8 cellular contexts compared by ENCODE assay signal in the genomic region with DNA sequence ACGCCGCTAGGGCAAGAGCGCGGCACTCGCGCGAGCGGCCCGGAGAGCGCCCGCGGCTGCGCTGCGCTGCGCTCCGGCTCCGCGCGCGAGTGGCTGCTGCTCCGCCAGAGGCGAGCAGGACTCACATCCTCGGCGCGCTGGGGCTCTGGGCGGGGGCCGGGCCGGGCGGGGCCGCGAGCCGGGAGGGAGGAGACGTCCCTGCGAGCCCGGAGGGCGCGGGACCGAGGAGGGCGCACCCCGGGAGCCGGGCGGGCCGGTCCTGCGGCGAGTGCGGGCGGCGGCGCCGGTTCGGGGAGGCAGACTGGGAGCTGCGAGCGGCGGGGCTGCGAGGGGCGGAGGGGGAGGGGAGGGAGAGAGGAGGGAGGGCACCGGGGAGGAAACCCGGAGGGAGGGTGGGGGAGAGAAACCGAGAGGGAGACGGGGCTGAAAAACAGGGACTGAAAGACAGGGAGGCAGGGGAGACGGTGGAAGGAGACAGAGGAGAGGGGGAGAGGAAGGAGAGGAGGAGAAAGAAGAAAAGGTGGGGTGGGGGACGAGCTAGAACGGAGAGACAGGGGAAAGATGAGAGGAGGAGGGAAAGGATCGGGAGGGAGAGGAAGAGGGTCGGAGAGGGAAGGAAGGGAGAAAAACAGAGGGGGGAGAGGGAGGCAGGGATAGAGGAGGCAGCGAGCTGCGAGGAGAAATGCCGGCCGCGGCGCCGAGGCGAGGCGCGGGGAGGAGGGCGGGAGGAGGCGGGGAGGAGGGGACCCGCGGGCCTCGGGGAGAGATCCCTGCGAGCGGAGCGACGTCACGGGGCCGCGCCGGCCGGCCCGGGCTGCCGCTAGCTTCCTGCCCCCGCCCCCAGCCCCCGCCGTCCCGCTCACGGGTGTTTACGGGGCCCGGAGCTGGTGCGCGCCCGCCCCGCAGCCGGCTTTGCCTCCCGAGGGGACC. TPM values are rescaled to one million over a fixed set of nuclear protein-coding genes. Genes with fewer than 3 reads are reported as not detected.
A peak's percentile ranks its signal among the peaks of the same experiment; 100 is the strongest.
DNase-seq lines count a peak whose midpoint lies in the region; ATAC-seq, FAIRE-seq and TF ChIP-seq lines count a peak whose summit lies in the region.

Gene CAMK2N1 (minus strand): TSS at position 684 of the 930 bp plus-strand sequence. CDS start 831 bp downstream, outside the sequence.

- peaks cover 48% of the 10 kb centered on the region for H3K27me3 Mint-ChIP-seq in IgD-negative memory B cell

- no peaks in the 10 kb centered on the region for H3K9me1 ChIP-seq in keratinocyte (ENCODE audit: control insufficient read depth, extremely low read depth, insufficient read depth, low read length)

- H3K36me3 Mint-ChIP-seq in IgD-negative memory B cell, result no peaks in the 10 kb centered on the region

- DNase-seq in cerebellum (ENCODE audit: low spot score) (peak; percentile 60), keratinocyte (ENCODE audit: low read depth, low spot score) (no peak), NCI-H446 treated with DMSO at 0.1 percent for 48 hours (lab: John Stamatoyannopoulos, UW) (no peak)

- H3K79me2 ChIP-seq in keratinocyte (ENCODE audit: control insufficient read depth, insufficient read depth, low read length), result peaks cover 24% of the 10 kb centered on the region

- peak within 1 kb of the TSS; percentile 92 to 99 (median 97) for H3K4me2 ChIP-seq in BLaER1 treated with 17β-estradiol and CSF1 and Interleukin-3, amounts not matched to agents 10 nM and 100 nM
- peak within 1 kb of the TSS; percentile 78 for H3K4me2 ChIP-seq in keratinocyte (ENCODE audit: control insufficient read depth, extremely low read depth, insufficient read depth, low read depth, low read length)

- H3K36me3 ChIP-seq in BLaER1 treated with 17β-estradiol and CSF1 and Interleukin-3, amounts not matched to agents 10 nM and 100 nM, result no peaks in the 10 kb centered on the region
- H3K36me3 ChIP-seq in keratinocyte (ENCODE audit: control insufficient read depth in 2 of 2, extremely low read depth in 1 of 2, insufficient read depth in 2 of 2, low read length in 2 of 2) (no peaks in the 10 kb centered on the region), skeletal muscle tissue (ENCODE audit: control insufficient read depth in 3 of 3, insufficient read depth in 3 of 3, low read length in 3 of 3) (no peaks in the 10 kb centered on the region)

- peak within 1 kb of the TSS in 9 of 11 experiments; percentile 18 to 56 (median 40); a peak in 10 of 22 replicates for H3K27ac ChIP-seq in BLaER1 treated with 17β-estradiol and CSF1 and Interleukin-3, amounts not matched to agents 10 nM and 100 nM
- peak within 1 kb of the TSS; percentile 90 for H3K27ac ChIP-seq in keratinocyte (ENCODE audit: control insufficient read depth, insufficient read depth, low read length)
- peak within 1 kb of the TSS; percentile 51 for H3K27ac ChIP-seq in skeletal muscle tissue (ENCODE audit: low read depth, low read length)

- peak within 1 kb of the TSS; percentile 55 to 80 (median 69) for H3K9ac ChIP-seq in BLaER1 treated with 17β-estradiol and CSF1 and Interleukin-3, amounts not matched to agents 10 nM and 100 nM
- H3K9ac ChIP-seq in keratinocyte (ENCODE audit: control insufficient read depth, extremely low read depth, insufficient read depth, low read length) (peak within 1 kb of the TSS; percentile 94), skeletal muscle tissue (ENCODE audit: low read depth in 1 of 3, low read length in 3 of 3) (peak within 1 kb of the TSS; percentile 53 to 77 (median 68))

- peak within 1 kb of the TSS; percentile 29 to 86 (median 78) for H3K27ac Mint-ChIP-seq in IgD-negative memory B cell

- peak; percentile 57 to 65 for ATAC-seq in activated CD4-positive, CD25-positive, alpha-beta regulatory T cell treated with anti-CD3 and anti-CD28 coated beads, Interleukin-2, amount 50 U/mL, for 24 hours
- no peak for ATAC-seq in HG03432 (IDR thresholded peaks at IDR 0.05; ENCODE audit: unreplicated experiment)

- H3K27me3 ChIP-seq in BLaER1 treated with 17β-estradiol and CSF1 and Interleukin-3, amounts not matched to agents 10 nM and 100 nM, result peaks cover 83 to 94% (median 93%) of the 10 kb centered on the region in 11 experiments
- H3K27me3 ChIP-seq in keratinocyte (ENCODE audit: control insufficient read depth, extremely low read depth, insufficient read depth, low read length) (no peaks in the 10 kb centered on the region), skeletal muscle tissue (ENCODE audit: control insufficient read depth in 3 of 3, insufficient read depth in 3 of 3, low read length in 3 of 3) (peaks cover 35 to 53% (median 48%) of the 10 kb centered on the region in 3 donors)

- TF ChIP-seq CTCF in keratinocyte (optimal IDR thresholded peaks at IDR 0.05 in 1 of 3, IDR thresholded peaks at IDR 0.05 in 1 of 3, conservative IDR thresholded peaks at IDR 0.05 in 1 of 3; ENCODE audit: extremely low read depth in 1 of 3, insufficient read depth in 2 of 3, low read length in 3 of 3), result no peak

- no peaks in the 10 kb centered on the region for H3K9me3 Mint-ChIP-seq in IgD-negative memory B cell

- H4K20me1 ChIP-seq in BLaER1 treated with 17β-estradiol and CSF1 and Interleukin-3, amounts not matched to agents 10 nM and 100 nM, result peaks cover 0 to 49% (median 22%) of the 10 kb centered on the region in 11 experiments; a peak in 19 of 22 replicates
- peaks cover 14% of the 10 kb centered on the region for H4K20me1 ChIP-seq in keratinocyte (ENCODE audit: control insufficient read depth, extremely low read depth, insufficient read depth, low read length)

- dilution Hi-C loops in keratinocyte (cut with MboI; ENCODE audit: extremely low pct_ligation_motif_present, low sequenced_read_pairs), result no loop called here

- H3K4me1 Mint-ChIP-seq in IgD-negative memory B cell, result peaks cover 2 to 10% (median 7%) of the 10 kb centered on the region in 3 donors

- H3K4me1 ChIP-seq in BLaER1 treated with 17β-estradiol and CSF1 and Interleukin-3, amounts not matched to agents 10 nM and 100 nM, result peaks cover 19 to 26% (median 23%) of the 10 kb centered on the region in 10 experiments; a peak in 19 of 20 replicates
- H3K4me1 ChIP-seq in keratinocyte (ENCODE audit: control insufficient read depth, extremely low read depth, insufficient read depth, low read length) (peaks cover 27% of the 10 kb centered on the region), skeletal muscle tissue (ENCODE audit: control insufficient read depth in 3 of 3, insufficient read depth in 3 of 3, low read length in 3 of 3) (peaks cover 13 to 26% (median 21%) of the 10 kb centered on the region in 3 donors)

- H3K4me3 Mint-ChIP-seq in IgD-negative memory B cell, result peak within 1 kb of the TSS; percentile 80 to 94 (median 86)

- peak within 1 kb of the TSS; percentile 68 for H2AFZ ChIP-seq in keratinocyte (ENCODE audit: control insufficient read depth, low read length)

- H3K4me3 ChIP-seq in BLaER1 treated with 17β-estradiol and CSF1 and Interleukin-3, amounts not matched to agents 10 nM and 100 nM, result peak within 1 kb of the TSS; percentile 60 to 75 (median 66)
- peak within 1 kb of the TSS; percentile 78 to 96 (median 85) for H3K4me3 ChIP-seq in keratinocyte (ENCODE audit: control insufficient read depth in 2 of 3, extremely low read depth in 1 of 3, insufficient read depth in 2 of 3, low read depth in 1 of 3, low read length in 3 of 3)
- H3K4me3 ChIP-seq in skeletal muscle tissue (ENCODE audit: low read length in 3 of 3), result peak within 1 kb of the TSS; percentile 66 to 77 (median 74)

- FAIRE-seq in keratinocyte (lab: Jason Lieb, UNC), result no peak

- H3K9me3 ChIP-seq in BLaER1 treated with 17β-estradiol and CSF1 and Interleukin-3, amounts not matched to agents 10 nM and 100 nM (replicated peaks in 1 of 11), result no peaks in the 10 kb centered on the region
- H3K9me3 ChIP-seq in keratinocyte (ENCODE audit: control insufficient read depth, low read depth, low read length) (no peaks in the 10 kb centered on the region), skeletal muscle tissue (ENCODE audit: control insufficient read depth in 3 of 3, low read length in 3 of 3) (no peaks in the 10 kb centered on the region)

RNA-seq across cellular contexts. Expression of gene CAMK2N1, which starts in this region (rescaled TPM):
- polyA plus RNA-seq in IgD-negative memory B cell (1.6 TPM), keratinocyte (17.3 to 49.8 TPM (median 46.0 TPM) in 3 replicates)
- total RNA-seq in cerebellum (26.5 TPM), skeletal muscle tissue (0.52 TPM)
- polyA plus RNA-seq in keratinocyte (2011; ENCODE audit: low read depth), result 106 TPM
- 43.1 and 64.9 TPM in 2 replicates for polyA plus RNA-seq in keratinocyte (2011; cell fraction: cytosol; rRNA removed)
- 12.8 and 20.0 TPM in 2 replicates for polyA plus RNA-seq in keratinocyte (2011; cell fraction: nucleus; rRNA removed)
- 78.2 and 78.6 TPM in 2 replicates for polyA plus RNA-seq in keratinocyte (2012; ENCODE audit: low replicate concordance)
- polyA minus RNA-seq in keratinocyte, result 3.5 to 36.2 TPM (median 12.1 TPM) in 3 replicates
- 31.1 TPM for polyA minus RNA-seq in keratinocyte (2011; cell fraction: cytosol; rRNA and poly(A)+ RNA removed)
- polyA minus RNA-seq in keratinocyte (2011; cell fraction: nucleus; rRNA and poly(A)+ RNA removed), result 2.8 and 6.6 TPM in 2 replicates

Comparison
In these comparisons a context has a peak if more than half of its experiments do, and no peak if none do; other contexts are left out.
1. RNA of gene CAMK2N1 (total RNA-seq): 26.5 TPM in cerebellum (single experiment); 0.52 TPM in skeletal muscle tissue (single experiment); every median in the first group is over 10 times any median in the second.
2. H3K27ac ChIP-seq: peak in every context shown above with its lines; median percentile 90 in keratinocyte; 51 in skeletal muscle tissue; 40 in BLaER1 treated with 17β-estradiol and CSF1 and Interleukin-3, amounts not matched to agents 10 nM and 100 nM.
3. Peak in every context shown above with its lines, with median percentiles within 50 percentile points of each other: H3K4me3 ChIP-seq and H3K9ac ChIP-seq.